Comparison of ENCODE assay signal across 1 cellular context in genomic region chr4:118278473-118279274, GRCh38.
TF ChIP-seq lines count a peak whose summit lies in the region.

No MANE protein-coding gene starts in this region.

TF ChIP-seq in HepG2, 621 proteins besides CTCF, POLR2A, EP300 and RAD21 (continued from another document and continues in another):
- no peak for TF ChIP-seq ZNF280D (CRISPR knock-in tag; IDR thresholded peaks at IDR 0.05)
- TF ChIP-seq ZNF552 (CRISPR knock-in tag; IDR thresholded peaks at IDR 0.05; ENCODE audit: borderline replicate concordance) = no peak
- TF ChIP-seq DDIT3 (CRISPR knock-in tag; IDR thresholded peaks at IDR 0.05) = no peak
- TF ChIP-seq JUND (CRISPR knock-in tag; IDR thresholded peaks at IDR 0.05) = no peak; the same call in 1 of the 2 replicates
- no peak for TF ChIP-seq SP1 (IDR thresholded peaks at IDR 0.05)
- peak; percentile 69 for TF ChIP-seq SP1 (CRISPR knock-in tag; IDR thresholded peaks at IDR 0.05)
- TF ChIP-seq HOXA5 (CRISPR knock-in tag; IDR thresholded peaks at IDR 0.05) = peak; percentile 72; the same call in 1 of the 2 replicates
- TF ChIP-seq ZNF232 (CRISPR knock-in tag; IDR thresholded peaks at IDR 0.05; ENCODE audit: borderline replicate concordance) = 0 out of 2 replicates have a peak, but pooled peaks have one; percentile 90
- peak; percentile 64; the same call in 1 of the 2 replicates for TF ChIP-seq ZNF768 (CRISPR knock-in tag; IDR thresholded peaks at IDR 0.05)
- no peak for TF ChIP-seq HNRNPK (IDR thresholded peaks at IDR 0.05; ENCODE audit: low read depth, low read length, poor library complexity, severe bottlenecking)
- no peak for TF ChIP-seq RBAK (CRISPR knock-in tag; IDR thresholded peaks at IDR 0.05)
- TF ChIP-seq CCAR2 (optimal IDR thresholded peaks at IDR 0.05; ENCODE audit: low read depth, low read length) = no peak
- no peak for TF ChIP-seq ZNF121 (CRISPR knock-in tag; IDR thresholded peaks at IDR 0.05)
- TF ChIP-seq ZNF33A (CRISPR knock-in tag; IDR thresholded peaks at IDR 0.05; ENCODE audit: borderline replicate concordance) = no peak
- TF ChIP-seq ZNF496 (CRISPR knock-in tag; IDR thresholded peaks at IDR 0.05; ENCODE audit: insufficient replicate concordance) = no peak
- no peak for TF ChIP-seq ZNF180 (CRISPR knock-in tag; IDR thresholded peaks at IDR 0.05; ENCODE audit: borderline replicate concordance, low read depth)
- 0 out of 2 replicates have a peak, but pooled peaks have one; percentile 29 for TF ChIP-seq ZNF451 (CRISPR knock-in tag; IDR thresholded peaks at IDR 0.05)
- TF ChIP-seq MIXL1 (CRISPR knock-in tag; IDR thresholded peaks at IDR 0.05) = peak; percentile 89
- no peak for TF ChIP-seq ATAD3A (CRISPR knock-in tag; IDR thresholded peaks at IDR 0.05)
- 0 out of 2 replicates have a peak, but pooled peaks have one; percentile 1 for TF ChIP-seq ZNF841 (CRISPR knock-in tag; IDR thresholded peaks at IDR 0.05; ENCODE audit: borderline replicate concordance)
- no peak for TF ChIP-seq NONO (IDR thresholded peaks at IDR 0.05)
- peak; percentile 57 for TF ChIP-seq NONO (CRISPR knock-in tag; conservative IDR thresholded peaks at IDR 0.05)
- TF ChIP-seq PAWR (CRISPR knock-in tag; IDR thresholded peaks at IDR 0.05; ENCODE audit: borderline replicate concordance) = no peak
- TF ChIP-seq SRF (IDR thresholded peaks at IDR 0.05; ENCODE audit: low read depth, low read length) = no peak
- TF ChIP-seq ZUFSP (CRISPR knock-in tag; IDR thresholded peaks at IDR 0.05; ENCODE audit: borderline replicate concordance) = no peak
- TF ChIP-seq ZNF879 (CRISPR knock-in tag; IDR thresholded peaks at IDR 0.05) = no peak
- no peak for TF ChIP-seq HNRNPUL1 (IDR thresholded peaks at IDR 0.05; ENCODE audit: low read depth, low read length)
- TF ChIP-seq NFYB (CRISPR knock-in tag; IDR thresholded peaks at IDR 0.05) = 0 out of 2 replicates have a peak, but pooled peaks have one; percentile 11
- peak; percentile 73 for TF ChIP-seq AHR (CRISPR knock-in tag; IDR thresholded peaks at IDR 0.05)
- TF ChIP-seq ZNF629 (CRISPR knock-in tag; conservative IDR thresholded peaks at IDR 0.05) = 0 out of 2 replicates have a peak, but pooled peaks have one; percentile 14
- peak; percentile 86; the same call in 1 of the 2 replicates for TF ChIP-seq ERF (CRISPR knock-in tag; IDR thresholded peaks at IDR 0.05)
- TF ChIP-seq ZBTB20 (CRISPR knock-in tag; IDR thresholded peaks at IDR 0.05; ENCODE audit: borderline replicate concordance, low read depth) = peak; percentile 39; the same call in 1 of the 2 replicates
- TF ChIP-seq FOXK1 (CRISPR knock-in tag; IDR thresholded peaks at IDR 0.05; ENCODE audit: borderline replicate concordance, low read depth) = peak; percentile 33; the same call in 1 of the 2 replicates
- peak; percentile 87; the same call in 1 of the 2 replicates for TF ChIP-seq POLR2AphosphoS2 (IDR thresholded peaks at IDR 0.05; ENCODE audit: low read depth, low read length)
- no peak; the same call in 1 of the 2 replicates for TF ChIP-seq SOX13 (IDR thresholded peaks at IDR 0.05)
- peak; percentile 50 to 57; a peak in 1 of 4 replicates for TF ChIP-seq SOX13 (CRISPR knock-in tag; conservative IDR thresholded peaks at IDR 0.05 in 1 of 2, IDR thresholded peaks at IDR 0.05 in 1 of 2)
- 0 out of 2 replicates have a peak, but pooled peaks have one; percentile 29 for TF ChIP-seq CERS6 (CRISPR knock-in tag; IDR thresholded peaks at IDR 0.05)
- TF ChIP-seq SIX1 (CRISPR knock-in tag; IDR thresholded peaks at IDR 0.05; ENCODE audit: borderline replicate concordance) = no peak
- no peak for TF ChIP-seq ZNF672 (CRISPR knock-in tag; IDR thresholded peaks at IDR 0.05)
- TF ChIP-seq KLF15 (CRISPR knock-in tag; IDR thresholded peaks at IDR 0.05; ENCODE audit: borderline replicate concordance) = peak; percentile 56; the same call in 1 of the 2 replicates
- peak; percentile 69; the same call in 1 of the 2 replicates for TF ChIP-seq IRX3 (CRISPR knock-in tag; IDR thresholded peaks at IDR 0.05; ENCODE audit: borderline replicate concordance, low read depth)
- peak; percentile 74 for TF ChIP-seq TFDP2 (CRISPR knock-in tag; IDR thresholded peaks at IDR 0.05)
- no peak for TF ChIP-seq ZNF660 (CRISPR knock-in tag; IDR thresholded peaks at IDR 0.05; ENCODE audit: borderline replicate concordance, low read depth)
- peak; percentile 80 for TF ChIP-seq ATF1 (CRISPR knock-in tag; IDR thresholded peaks at IDR 0.05)
- TF ChIP-seq ZBTB4 (CRISPR knock-in tag; IDR thresholded peaks at IDR 0.05; ENCODE audit: borderline replicate concordance) = no peak; the same call in 1 of the 2 replicates
- 0 out of 2 replicates have a peak, but pooled peaks have one; percentile 74 for TF ChIP-seq ZSCAN20 (CRISPR knock-in tag; IDR thresholded peaks at IDR 0.05; ENCODE audit: borderline replicate concordance)
- no peak for TF ChIP-seq MAFG (CRISPR knock-in tag; IDR thresholded peaks at IDR 0.05)
- TF ChIP-seq ZNF10 (CRISPR knock-in tag; IDR thresholded peaks at IDR 0.05; ENCODE audit: borderline replicate concordance, low read depth) = no peak
- peak; percentile 76; the same call in 1 of the 2 replicates for TF ChIP-seq ZNF414 (CRISPR knock-in tag; IDR thresholded peaks at IDR 0.05)
- peak; percentile 49; the same call in 1 of the 2 replicates for TF ChIP-seq RARA (CRISPR knock-in tag; IDR thresholded peaks at IDR 0.05)
- no peak for TF ChIP-seq ZSCAN31 (CRISPR knock-in tag; IDR thresholded peaks at IDR 0.05; ENCODE audit: low read depth)
- peak; percentile 99 for TF ChIP-seq ZFX (CRISPR knock-in tag; IDR thresholded peaks at IDR 0.05; ENCODE audit: low read depth)
- no peak for TF ChIP-seq ZNF781 (CRISPR knock-in tag; IDR thresholded peaks at IDR 0.05; ENCODE audit: borderline replicate concordance, not compliant biosample characterization)
- TF ChIP-seq CBX5 (CRISPR knock-in tag; IDR thresholded peaks at IDR 0.05; ENCODE audit: borderline replicate concordance) = peak; percentile 42; the same call in 1 of the 2 replicates
- 0 out of 2 replicates have a peak, but pooled peaks have one; percentile 75 for TF ChIP-seq SNAPC2 (CRISPR knock-in tag; IDR thresholded peaks at IDR 0.05)
- TF ChIP-seq ZFP91 (CRISPR knock-in tag; IDR thresholded peaks at IDR 0.05; ENCODE audit: borderline replicate concordance) = peak; percentile 91
- TF ChIP-seq GATA4 (IDR thresholded peaks at IDR 0.05; ENCODE audit: borderline replicate concordance, low read depth) = peak; percentile 40; the same call in 1 of the 2 replicates
- TF ChIP-seq ZNF589 (CRISPR knock-in tag; conservative IDR thresholded peaks at IDR 0.05) = no peak
- no peak for TF ChIP-seq NFIB (CRISPR knock-in tag; IDR thresholded peaks at IDR 0.05; ENCODE audit: borderline replicate concordance)
- peak; percentile 82; the same call in 1 of the 2 replicates for TF ChIP-seq MXD3 (CRISPR knock-in tag; IDR thresholded peaks at IDR 0.05)
- TF ChIP-seq ZNF720 (CRISPR knock-in tag; IDR thresholded peaks at IDR 0.05) = no peak
- TF ChIP-seq ZNF615 (CRISPR knock-in tag; IDR thresholded peaks at IDR 0.05; ENCODE audit: borderline replicate concordance) = peak; percentile 37; the same call in 1 of the 2 replicates
- no peak for TF ChIP-seq EEA1 (CRISPR knock-in tag; IDR thresholded peaks at IDR 0.05; ENCODE audit: borderline replicate concordance)
